9 cellular contexts compared by ENCODE assay signal in the genomic region with DNA sequence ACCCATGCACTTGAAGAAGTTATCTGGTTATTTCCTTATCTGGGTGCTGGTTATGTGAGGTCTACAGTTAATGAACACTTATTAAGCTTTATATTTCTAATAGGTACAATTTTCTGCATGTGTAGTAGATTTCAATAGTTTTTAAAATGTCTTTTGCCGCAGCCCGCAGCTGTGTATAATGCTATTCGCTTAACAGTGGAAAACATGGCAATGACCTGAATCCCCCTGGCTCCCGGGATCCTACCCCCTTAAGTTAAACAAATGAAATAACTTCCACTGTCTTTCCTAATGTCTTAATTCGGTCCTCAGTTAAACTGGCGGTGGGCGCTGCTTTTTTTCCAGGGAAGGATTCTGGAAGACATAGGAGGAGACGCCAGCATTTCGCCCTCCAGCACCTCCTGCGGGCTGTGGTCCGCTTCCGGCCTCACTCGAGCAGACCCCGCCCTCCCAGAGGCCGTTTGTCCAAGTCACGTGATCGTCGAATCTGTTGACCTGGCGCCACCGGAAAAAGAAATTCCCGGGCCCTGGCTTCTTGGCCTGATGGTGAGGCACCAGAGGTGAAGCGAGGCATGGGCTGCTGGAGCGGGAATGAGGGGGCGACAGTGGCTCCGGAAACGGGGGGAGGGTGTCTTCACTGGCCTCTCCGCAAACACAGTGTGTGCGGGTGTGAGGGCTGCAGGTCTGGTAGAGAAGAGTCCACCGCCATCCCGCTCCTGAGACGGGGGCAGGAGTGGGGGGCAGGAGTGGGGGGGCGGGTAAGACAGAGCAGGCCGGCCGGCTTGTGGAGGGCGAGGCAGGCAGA. TPM values are rescaled to one million over a fixed set of nuclear protein-coding genes. Genes with fewer than 3 reads are reported as not detected.
DNase-seq lines count a peak whose midpoint lies in the region; ATAC-seq and TF ChIP-seq lines count a peak whose summit lies in the region.
"Had no signal": no experiment of that assay in that cellular context is flagged by ENCODE, and none has a peak within 500 bp of the region (broad histone marks: within the 10 kb centered on the region; RNA-seq: fewer than 3 reads in every experiment).

No MANE protein-coding gene starts in this region.

- H3K27me3 ChIP-seq in endodermal cell (ENCODE audit: control insufficient read depth, insufficient read depth, low read length, poor library complexity, severe bottlenecking) (no peaks in the 10 kb centered on the region), mesendoderm (ENCODE audit: insufficient read depth, low read length, poor library complexity) (no peaks in the 10 kb centered on the region)

- no peak overlapping the region for H4K5ac ChIP-seq in mesendoderm (ENCODE audit: low read length)

- peak overlapping the region; percentile 90 for H2BK5ac ChIP-seq in mesendoderm (ENCODE audit: low read length)

- no peaks in the 10 kb centered on the region for H3K79me1 ChIP-seq in mesendoderm (ENCODE audit: low read length)

- WGBS in endodermal cell (ENCODE audit: insufficient coverage in 1 of 2, insufficient read length in 1 of 2), 2 experiments, result 24% methylated on average over 35 of the region's 35 CpGs; no CpG with 5 or more reads in 1 of the 2 experiments
- WGBS in mesendoderm (ENCODE audit: extremely low coverage, insufficient coverage, low lambda C conversion rate), result no CpG with 5 or more reads among the region's 35 CpGs

- H2BK15ac ChIP-seq in mesendoderm (replicated peaks; ENCODE audit: low read depth), result no peak overlapping the region

- DNase-seq in AG09319 (ENCODE audit: extremely low read depth, low read depth) (peak; percentile 65), NOMO-1 (lab: John Stamatoyannopoulos, UW; ENCODE audit: unreplicated experiment in 2 of 2) (peak; percentile 75 to 79), endodermal cell (peak; percentile 97), mesendoderm (peak; percentile 98)
- DNase-seq in activated CD8-positive, alpha-beta memory T cell treated with anti-CD3 and anti-CD28 coated beads, Interleukin-2, amount 50 U/mL, for 24 hours (ENCODE audit: extremely low read depth), result peak; percentile 18
- DNase-seq in stimulated activated CD8-positive, alpha-beta memory T cell treated with anti-CD3 and anti-CD28 coated beads, Interleukin-15, amount 100 ng/mL, for 24 hours (ENCODE audit: low read depth), result peak; percentile 26

- H3K4me1 ChIP-seq in endodermal cell (ENCODE audit: control insufficient read depth, insufficient read depth, low read length), result no peaks in the 10 kb centered on the region
- H3K4me1 ChIP-seq in mesendoderm (ENCODE audit: control insufficient read depth, low read depth, low read length), result no peaks in the 10 kb centered on the region

- H3K18ac ChIP-seq in mesendoderm (ENCODE audit: low read length), result peak overlapping the region; percentile 75

- H4K8ac ChIP-seq in mesendoderm (ENCODE audit: low read depth, low read length), result peak overlapping the region; percentile 59

- no peak overlapping the region for H2AK5ac ChIP-seq in mesendoderm (ENCODE audit: low read length)

- H3K4ac ChIP-seq in mesendoderm (ENCODE audit: low read depth, low read length), result peak overlapping the region; percentile 98

- peak; percentile 52 for TF ChIP-seq CTCF in AG09319 (IDR thresholded peaks at IDR 0.05; ENCODE audit: low read depth, low read length)
- peak; percentile 54 for TF ChIP-seq CTCF in endodermal cell (conservative IDR thresholded peaks at IDR 0.05)

- no peaks in the 10 kb centered on the region for H3K9me3 Mint-ChIP-seq in endodermal cell

- H3K4me2 ChIP-seq in mesendoderm (ENCODE audit: low read length), result peak overlapping the region; percentile 68

- no peaks in the 10 kb centered on the region for H3K36me3 Mint-ChIP-seq in endodermal cell (ENCODE audit: low read depth)

- peak overlapping the region; percentile 59 for H3K9ac ChIP-seq in endodermal cell (ENCODE audit: extremely low read depth, low read length, poor library complexity, severe bottlenecking)
- H3K9ac ChIP-seq in mesendoderm (ENCODE audit: low read length), result peak overlapping the region; percentile 88

- no peak overlapping the region for H3K23ac ChIP-seq in mesendoderm (ENCODE audit: low read length)

- H3K27ac ChIP-seq in endodermal cell (ENCODE audit: low read depth, low read length) (no peak overlapping the region), mesendoderm (ENCODE audit: low read depth, low read length) (no peak overlapping the region)

- H3K27me3 Mint-ChIP-seq in endodermal cell (ENCODE audit: insufficient read depth), result peaks cover 1% of the 10 kb centered on the region

- peak overlapping the region; percentile 75 for H3K4me3 ChIP-seq in endodermal cell (ENCODE audit: low read length)
- H3K4me3 ChIP-seq in mesendoderm (ENCODE audit: low read length), result peak overlapping the region; percentile 57

- no peaks in the 10 kb centered on the region for H3K9me3 ChIP-seq in endodermal cell (ENCODE audit: control insufficient read depth, low read length)

- peak; percentile 77 for ATAC-seq in GM19043 (IDR thresholded peaks at IDR 0.05; ENCODE audit: low read depth, unreplicated experiment)
- peak; percentile 54 for ATAC-seq in HG03565 (IDR thresholded peaks at IDR 0.05; ENCODE audit: unreplicated experiment)

- H2BK120ac ChIP-seq in mesendoderm (ENCODE audit: low read depth, low read length), result no peak overlapping the region

- no peaks in the 10 kb centered on the region for H3K36me3 ChIP-seq in endodermal cell (ENCODE audit: control insufficient read depth, insufficient read depth, low read length)
- H3K36me3 ChIP-seq in mesendoderm (ENCODE audit: control insufficient read depth, insufficient read depth, low read length), result no peaks in the 10 kb centered on the region

- H3K27ac Mint-ChIP-seq in endodermal cell, result peak overlapping the region; percentile 98

- H3K4me1 Mint-ChIP-seq in endodermal cell, result peaks cover 5% of the 10 kb centered on the region

- H3K56ac ChIP-seq in mesendoderm (ENCODE audit: low read length), result peak overlapping the region; percentile 97

- H3K4me3 Mint-ChIP-seq in endodermal cell, result peak overlapping the region; percentile 76

- no peaks in the 10 kb centered on the region for H3K79me2 ChIP-seq in mesendoderm (ENCODE audit: control insufficient read depth, insufficient read depth, low read length)

RNA-seq across cellular contexts. Expression of a gene that starts 45.6 kb away (rescaled TPM):
- 1 to 10 TPM; 1.8 to 3.3 TPM for total RNA-seq in endodermal cell
- 3.4 TPM for polyA plus RNA-seq in endodermal cell (2013, experiment 1 of 2)
- 3.3 TPM for polyA plus RNA-seq in endodermal cell (2013, experiment 2 of 2)
- 0.34 TPM for polyA plus RNA-seq in mesendoderm (2013, experiment 1 of 2)
- 0.35 TPM for polyA plus RNA-seq in mesendoderm (2013, experiment 2 of 2)
- total RNA-seq: T-helper 2 cell treated with Interferon-gamma antibody and Interleukin-4, amounts not matched to agents 100 ng/mL and 5 ng/mL, for 36 hours had no signal

Comparison
In these comparisons a context has a peak if more than half of its experiments do, and no peak if none do; other contexts are left out.
1. DNase-seq: peak in every context shown above with its lines; median percentile 98 in mesendoderm; 97 in endodermal cell; 77 in NOMO-1; 65 in AG09319; 26 in stimulated activated CD8-positive, alpha-beta memory T cell treated with anti-CD3 and anti-CD28 coated beads, Interleukin-15, amount 100 ng/mL, for 24 hours; 18 in activated CD8-positive, alpha-beta memory T cell treated with anti-CD3 and anti-CD28 coated beads, Interleukin-2, amount 50 U/mL, for 24 hours.